ENCODE assay signal across 22 cellular contexts in genomic region chr2:6759689-6760088, GRCh38.
"Had no signal": no experiment of that assay in that cellular context is flagged by ENCODE, and none has a peak within 500 bp of the region (broad histone marks: within the 10 kb centered on the region; RNA-seq: fewer than 3 reads in every experiment).

No MANE protein-coding gene starts in this region.

- H3K27me3 ChIP-seq: MG63, SJSA1 had no signal

- DNase-seq: Karpas-422, KG1, MG63, NCI-H1092, NCI-H1105 treated with DMSO at 0.1 percent for 48 hours, NCI-H1417 treated with DMSO at 0.1 percent for 48 hours, NCI-H187, NCI-H2029, NCI-H2081 treated with DMSO at 0.1 percent for 48 hours, NCI-H2171, NCI-H226, NCI-H446, NCI-H510A, NCI-H524 treated with DMSO at 0.1 percent for 48 hours, NCI-H69, NCI-H774, Right ventricle myocardium superior, RPMI8226, SIG-M5 had no signal

- H3K4me1 ChIP-seq: SJSA1 had no signal

- H3K27ac ChIP-seq: HL-60, SJSA1, SK-N-MC had no signal

- H3K9me3 ChIP-seq: MG63, SJSA1 had no signal

- H3K4me3 ChIP-seq: MG63, SJSA1, SK-N-MC had no signal

- H3K36me3 ChIP-seq: MG63, SJSA1 had no signal
